ENCODE assay signal across 11 cellular contexts in genomic region chr3:15527031-15527459, GRCh38. TPM values are rescaled to one million over a fixed set of nuclear protein-coding genes. Genes with fewer than 3 reads are reported as not detected.
DNase-seq lines count a peak whose midpoint lies in the region; ATAC-seq, FAIRE-seq and TF ChIP-seq lines count a peak whose summit lies in the region.
"Had no signal": no experiment of that assay in that cellular context is flagged by ENCODE, and none has a peak within 500 bp of the region (broad histone marks: within the 10 kb centered on the region; RNA-seq: fewer than 3 reads in every experiment).

No MANE protein-coding gene starts in this region.

- no peaks in the 10 kb centered on the region for H3K9me3 ChIP-seq in neural progenitor cell (ENCODE audit: low read depth)
- H3K9me3 ChIP-seq: lower lobe of right lung had no signal

- H3K36me3 ChIP-seq in neural progenitor cell = no peaks in the 10 kb centered on the region
- H3K36me3 ChIP-seq: lower lobe of right lung had no signal

- no peaks in the 10 kb centered on the region for H4K20me1 ChIP-seq in neural progenitor cell (ENCODE audit: low read depth)

- H3K27ac ChIP-seq in neural progenitor cell = no peak overlapping the region

- no peak overlapping the region for H3K9ac ChIP-seq in neural progenitor cell

- TF ChIP-seq POLR2A in H54 (IDR thresholded peaks at IDR 0.05; ENCODE audit: low read depth, low read length) = no peak

- no peaks in the 10 kb centered on the region for H3K9me3 Mint-ChIP-seq in neural progenitor cell

- no peak overlapping the region for H2AFZ ChIP-seq in neural progenitor cell (replicated peaks)

- peaks cover 9% of the 10 kb centered on the region for H3K4me1 Mint-ChIP-seq in neural progenitor cell

- H3K27me3 Mint-ChIP-seq in neural progenitor cell (ENCODE audit: insufficient read depth, low read depth) = peaks cover 2% of the 10 kb centered on the region

- no peaks in the 10 kb centered on the region for H3F3A ChIP-seq in neural progenitor cell (ENCODE audit: low read depth)

- H3K36me3 Mint-ChIP-seq in neural progenitor cell = no peaks in the 10 kb centered on the region

- DNase-seq in NCI-H69 (lab: John Stamatoyannopoulos, UW) (peak; percentile 7), fibroblast of peridontal ligament (ENCODE audit: extremely low read depth) (peak; percentile 12), neural progenitor cell (ENCODE audit: low spot score) (peak; percentile 71), H54 (ENCODE audit: insufficient read length, low spot score) (no peak), SW480 (ENCODE audit: low spot score) (no peak)
- DNase-seq: GF-D8, lower lobe of right lung, trophoblast cell had no signal

- no peaks in the 10 kb centered on the region for H3K79me2 ChIP-seq in neural progenitor cell (ENCODE audit: low read depth)

- H3K27ac Mint-ChIP-seq in neural progenitor cell = peak overlapping the region; percentile 46

- H3K4me3 ChIP-seq in neural progenitor cell = no peak overlapping the region
- H3K4me3 ChIP-seq: lower lobe of right lung had no signal

- peaks cover 6% of the 10 kb centered on the region for H3K27me3 ChIP-seq in neural progenitor cell

- ATAC-seq in GM18867 (IDR thresholded peaks at IDR 0.05; ENCODE audit: unreplicated experiment) (peak; percentile 49), HG03442 (IDR thresholded peaks at IDR 0.05; ENCODE audit: unreplicated experiment) (no peak), HG03354 (IDR thresholded peaks at IDR 0.05; ENCODE audit: poor library complexity, severe bottlenecking, unreplicated experiment) (no peak)
- ATAC-seq: lower lobe of right lung had no signal

- FAIRE-seq in H54 (lab: Jason Lieb, UNC) = no peak

- H3K4me1 ChIP-seq in neural progenitor cell = peaks cover under 1% of the 10 kb centered on the region

- H3K4me2 ChIP-seq in neural progenitor cell = no peak overlapping the region

- no peak overlapping the region for H3K4me3 Mint-ChIP-seq in neural progenitor cell

- TF ChIP-seq CTCF in neural progenitor cell (IDR thresholded peaks at IDR 0.05) = peak; percentile 54

RNA-seq across cellular contexts. Expression of gene COLQ, which starts 5.5 kb away (rescaled TPM):
- total RNA-seq in neural progenitor cell (ENCODE audit: low replicate concordance) = 1.5 and 2.8 TPM in 2 replicates

Comparison
In these comparisons a context has a peak if more than half of its experiments do, and no peak if none do; other contexts are left out.
1. DNase-seq: peak in NCI-H69 (single experiment), fibroblast of peridontal ligament (single experiment) and neural progenitor cell (single experiment); none in H54 (single experiment) and SW480 (single experiment).